Comparison of ENCODE assay signal across 9 cellular contexts in the genomic region with DNA sequence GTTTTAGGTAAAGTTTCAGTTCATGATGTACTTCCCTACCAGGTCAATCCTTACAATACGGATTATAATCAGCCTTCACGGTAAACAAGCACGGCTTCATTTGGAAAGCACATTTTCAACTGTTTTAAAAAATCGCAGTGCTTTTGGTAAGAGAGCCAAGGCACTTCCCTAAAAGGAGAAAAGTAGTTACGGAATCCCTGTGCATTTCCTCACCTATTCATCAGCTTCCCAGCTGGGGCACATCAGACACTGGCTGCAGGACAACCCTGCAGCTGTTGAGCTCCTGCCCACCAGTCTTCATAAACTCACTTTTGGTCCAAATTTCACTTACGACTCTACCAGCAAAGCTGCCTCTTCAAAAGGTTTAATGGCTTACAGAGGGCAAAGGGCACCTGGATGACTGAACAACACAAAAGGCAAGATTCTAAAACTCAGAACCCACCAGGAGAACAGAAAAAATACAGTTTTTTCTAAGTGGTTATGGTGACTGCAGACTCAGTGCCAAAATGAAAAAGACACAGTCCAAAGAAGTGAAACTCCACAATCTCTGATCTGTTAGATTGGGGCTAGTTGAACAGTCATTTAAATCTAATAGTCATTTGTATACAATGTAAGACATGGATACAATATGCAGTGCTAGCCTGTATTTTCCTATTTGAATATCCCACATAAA. TPM values are rescaled to one million over a fixed set of nuclear protein-coding genes. Genes with fewer than 3 reads are reported as not detected.
DNase-seq lines count a peak whose midpoint lies in the region; ATAC-seq and TF ChIP-seq lines count a peak whose summit lies in the region.
"Had no signal": no experiment of that assay in that cellular context is flagged by ENCODE, and none has a peak within 500 bp of the region (broad histone marks: within the 10 kb centered on the region; RNA-seq: fewer than 3 reads in every experiment).

No MANE protein-coding gene starts in this region.

- peaks cover 81% of the 10 kb centered on the region for H3K4me1 ChIP-seq in MM.1S (ENCODE audit: low read length)

- H3K4me3 ChIP-seq in GM12865 (ENCODE audit: low read depth, low read length): peak overlapping the region; percentile 48
- H3K4me3 ChIP-seq in MM.1S (ENCODE audit: low read length): no peak overlapping the region
- H3K4me3 ChIP-seq: lung had no signal

- H3K4me1 Mint-ChIP-seq in endothelial cell (ENCODE audit: unreplicated experiment) (peaks cover 33% of the 10 kb centered on the region), progenitor cell of endocrine pancreas (ENCODE audit: low read depth) (peaks cover 68% of the 10 kb centered on the region)

- H3K27ac ChIP-seq in MM.1S (ENCODE audit: low read length): no peak overlapping the region

- no peak overlapping the region for H3K9ac ChIP-seq in MM.1S (ENCODE audit: low read length)

- ATAC-seq in GM21447 (IDR thresholded peaks at IDR 0.05; ENCODE audit: unreplicated experiment): no peak

- peaks cover 100% of the 10 kb centered on the region for H3K79me2 ChIP-seq in MM.1S (ENCODE audit: low read length)

- H2AFZ ChIP-seq in MM.1S (ENCODE audit: low read length): no peak overlapping the region

- no peaks in the 10 kb centered on the region for H3K9me3 Mint-ChIP-seq in endothelial cell (ENCODE audit: unreplicated experiment)
- H3K9me3 Mint-ChIP-seq in progenitor cell of endocrine pancreas (ENCODE audit: low read depth): no peaks in the 10 kb centered on the region

- peaks cover 43% of the 10 kb centered on the region for H3F3A ChIP-seq in MM.1S (ENCODE audit: insufficient read depth, low read length)

- peak overlapping the region; percentile 9 for H3K27ac Mint-ChIP-seq in endothelial cell (ENCODE audit: unreplicated experiment)
- H3K27ac Mint-ChIP-seq in progenitor cell of endocrine pancreas: no peak overlapping the region

- peak overlapping the region; percentile 11; the same call in 1 of the 2 replicates for H3K4me2 ChIP-seq in MM.1S (ENCODE audit: low read depth, low read length)

- DNase-seq in GM12865 (ENCODE audit: low read depth) (peak; percentile 44), MM.1S (no peak), endothelial cell (ENCODE audit: low spot score) (no peak), progenitor cell of endocrine pancreas (ENCODE audit: low spot score, unreplicated experiment) (no peak), pons (ENCODE audit: low spot score) (no peak), DMS53 (lab: John Stamatoyannopoulos, UW) (no peak), NCI-H526 (lab: John Stamatoyannopoulos, UW) (no peak)

- H3K27me3 ChIP-seq in MM.1S (replicated peaks; ENCODE audit: insufficient read depth, low read length): no peaks in the 10 kb centered on the region

- no peak overlapping the region for H3K4me3 Mint-ChIP-seq in endothelial cell (ENCODE audit: unreplicated experiment)
- H3K4me3 Mint-ChIP-seq in progenitor cell of endocrine pancreas (ENCODE audit: low read depth): peak overlapping the region; percentile 1

- no peaks in the 10 kb centered on the region for H3K36me3 Mint-ChIP-seq in endothelial cell (ENCODE audit: low read depth, unreplicated experiment)
- H3K36me3 Mint-ChIP-seq in progenitor cell of endocrine pancreas (ENCODE audit: insufficient read depth): peaks cover 6% of the 10 kb centered on the region

- H3K36me3 ChIP-seq in MM.1S (replicated peaks; ENCODE audit: insufficient read depth, low read length): peaks cover 15% of the 10 kb centered on the region; the same call in 1 of the 2 replicates

- H4K20me1 ChIP-seq in MM.1S (ENCODE audit: insufficient read depth, low read length): peaks cover 83% of the 10 kb centered on the region

- H3K9me3 ChIP-seq in MM.1S (replicated peaks; ENCODE audit: insufficient read depth, low read length): no peaks in the 10 kb centered on the region

- no peaks in the 10 kb centered on the region for H3K9me2 ChIP-seq in MM.1S (replicated peaks; ENCODE audit: insufficient read depth, low read length)

- H3K27me3 Mint-ChIP-seq in endothelial cell (ENCODE audit: unreplicated experiment): peaks cover 2% of the 10 kb centered on the region
- H3K27me3 Mint-ChIP-seq in progenitor cell of endocrine pancreas: no peaks in the 10 kb centered on the region

- no peak for TF ChIP-seq CTCF in GM12865 (IDR thresholded peaks at IDR 0.05; ENCODE audit: insufficient read depth, low read depth, low read length, missing control alignments)
- no peak for TF ChIP-seq CTCF in MM.1S (IDR thresholded peaks at IDR 0.05; ENCODE audit: low read length)
- TF ChIP-seq CTCF in endothelial cell (IDR thresholded peaks at IDR 0.05; ENCODE audit: unreplicated experiment): no peak
- no peak for TF ChIP-seq CTCF in progenitor cell of endocrine pancreas (IDR thresholded peaks at IDR 0.05; ENCODE audit: unreplicated experiment)

RNA-seq across cellular contexts. Expression of a gene that starts 7.5 kb away (rescaled TPM):
- total RNA-seq in endothelial cell (ENCODE audit: unreplicated experiment): 61.7 TPM
- total RNA-seq in progenitor cell of endocrine pancreas: 106 and 109 TPM in 2 replicates

RNA-seq across cellular contexts. Expression of a gene that starts 7.8 kb away (rescaled TPM):
- total RNA-seq in endothelial cell (ENCODE audit: unreplicated experiment): 17.5 TPM
- total RNA-seq in progenitor cell of endocrine pancreas: 20.3 and 24.6 TPM in 2 replicates
